Comparison of ENCODE assay signal across 5 cellular contexts in genomic region chr6:27222971-27223370, GRCh38. TPM values are rescaled to one million over a fixed set of nuclear protein-coding genes. Genes with fewer than 3 reads are reported as not detected.
DNase-seq lines count a peak whose midpoint lies in the region; ATAC-seq, FAIRE-seq and TF ChIP-seq lines count a peak whose summit lies in the region.
"Not testable (repeated sequence)": the region's sequence is repeated elsewhere in the genome, so short reads cannot be mapped to it uniquely, and the experiment has no call there.
"Had no signal": no experiment of that assay in that cellular context is flagged by ENCODE, and none has a peak within 500 bp of the region (broad histone marks: within the 10 kb centered on the region; RNA-seq: fewer than 3 reads in every experiment).

No MANE protein-coding gene starts in this region.

- not testable (repeated sequence) for TF ChIP-seq EP300 in K562 (IDR thresholded peaks at IDR 0.05; ENCODE audit: low read length); HepG2 (IDR thresholded peaks at IDR 0.05; ENCODE audit: low read depth in 2 of 2, low read length in 2 of 2); HepG2 (CRISPR knock-in tag; IDR thresholded peaks at IDR 0.05; ENCODE audit: borderline replicate concordance)

- not testable (repeated sequence) for H3K9me1 ChIP-seq in K562 (ENCODE audit: control insufficient read depth, insufficient read depth, low read length)

- not testable (repeated sequence) for H3K9me3 ChIP-seq in K562 (replicated peaks; ENCODE audit: control insufficient read depth, insufficient read depth, low read depth, low read length); HepG2 (ENCODE audit: low read length)

- H3K4me2 ChIP-seq in K562 (ENCODE audit: insufficient read depth, low read length); HepG2 (ENCODE audit: low read depth, low read length): not testable (repeated sequence)

- H3K4me1 ChIP-seq in K562 (replicated peaks in 1 of 2; ENCODE audit: control insufficient read depth in 2 of 2, insufficient read depth in 2 of 2, low read length in 2 of 2): peaks cover 0 to 14% of the 10 kb centered on the region in 2 experiments; a peak in 3 of 5 replicates
- not testable (repeated sequence) for H3K4me1 ChIP-seq in HepG2 (ENCODE audit: insufficient read depth, low read length)

- not testable (repeated sequence) for FAIRE-seq in K562 (lab: Jason Lieb, UNC); HepG2 (lab: Jason Lieb, UNC)
- peak; percentile 18 for FAIRE-seq in endometrium (lab: Jason Lieb, UNC)
- peak; percentile 70 for FAIRE-seq in frontal cortex (lab: Jason Lieb, UNC)

- DNase-seq in K562 (ENCODE audit: extremely low read depth in 1 of 4, low spot score in 3 of 4); frontal cortex (ENCODE audit: low spot score in 2 of 2); HepG2 (ENCODE audit: low spot score): not testable (repeated sequence)

- TF ChIP-seq POLR2A in K562 (conservative IDR thresholded peaks at IDR 0.05); HepG2 (IDR thresholded peaks at IDR 0.05; ENCODE audit: insufficient read depth in 1 of 2, low read depth in 2 of 2, low read length in 2 of 2): not testable (repeated sequence)

- H3K4me3 ChIP-seq in K562; HepG2 (replicated peaks in 1 of 3; ENCODE audit: insufficient read depth in 1 of 3, low read depth in 2 of 3, low read length in 3 of 3): not testable (repeated sequence)

- not testable (repeated sequence) for H3K27me3 ChIP-seq in K562 (ENCODE audit: control insufficient read depth in 2 of 2, insufficient read depth in 2 of 2, low read length in 2 of 2); HepG2 (ENCODE audit: control insufficient read depth in 1 of 2, insufficient read depth in 2 of 2, low read length in 2 of 2)

- H3K36me3 ChIP-seq in K562 (ENCODE audit: control insufficient read depth, insufficient read depth, low read length); HepG2 (replicated peaks in 1 of 2; ENCODE audit: control insufficient read depth in 1 of 2, insufficient read depth in 2 of 2, low read length in 2 of 2): not testable (repeated sequence)

- not testable (repeated sequence) for TF ChIP-seq CTCF in K562 (IDR thresholded peaks at IDR 0.05 in 2 of 3, conservative IDR thresholded peaks at IDR 0.05 in 1 of 3; ENCODE audit: insufficient read depth in 2 of 3, low read depth in 1 of 3, low read length in 3 of 3); HepG2 (CRISPR knock-in tag; IDR thresholded peaks at IDR 0.05)

- not testable (repeated sequence) for H3K79me2 ChIP-seq in K562 (ENCODE audit: control insufficient read depth, insufficient read depth, low read length); HepG2 (ENCODE audit: insufficient read depth, low read length)

- WGBS in K562 (ENCODE audit: insufficient coverage, low coverage, missing lambda C conversion rate): 79% methylated on average over 12 of the region's 15 CpGs
- 73% methylated on average over 15 of the region's 15 CpGs for WGBS in HepG2 (ENCODE audit: low lambda C conversion rate)

- H4K20me1 ChIP-seq in K562 (replicated peaks; ENCODE audit: control insufficient read depth, insufficient read depth, low read length); HepG2 (ENCODE audit: insufficient read depth, low read length): not testable (repeated sequence)

- not testable (repeated sequence) for TF ChIP-seq RAD21 in K562 (CRISPR knock-in tag; conservative IDR thresholded peaks at IDR 0.05 in 1 of 2, IDR thresholded peaks at IDR 0.05 in 1 of 2); HepG2 (CRISPR knock-in tag; IDR thresholded peaks at IDR 0.05)

- intact Hi-C loops in K562 (cut with micrococcal nuclease); HepG2 (cut with micrococcal nuclease; ENCODE audit: unreplicated experiment): not testable (repeated sequence)

- H3K27ac ChIP-seq in K562 (ENCODE audit: extremely low read depth, low read depth, low read length); HepG2 (ENCODE audit: extremely low read length, insufficient read depth, low read length): not testable (repeated sequence)

- ATAC-seq in K562, HepG2: not testable (repeated sequence)

- in situ Hi-C loops in K562 (cut with MboI); HepG2 (cut with HindIII; ENCODE audit: extremely low pct_ligation_motif_present, low pct_unique_long_range_greater_than_20kb): not testable (repeated sequence)

- POLR2A ChIA-PET in K562 (lab: Yijun Ruan, JAX); HepG2 (lab: Yijun Ruan, JAX): not testable (repeated sequence)

- CTCF ChIA-PET in K562 (lab: Yijun Ruan, JAX; ENCODE audit: low intra/inter-chr PET ratio); HepG2 (lab: Yijun Ruan, JAX; ENCODE audit: low intra/inter-chr PET ratio, low total read pairs): not testable (repeated sequence)

- BruUV-seq in K562 (replicated peaks; lab: Mats Ljungman, UMichigan); HepG2 (replicated peaks; lab: Mats Ljungman, UMichigan): not testable (repeated sequence)

- not testable (repeated sequence) for H2AFZ ChIP-seq in K562 (ENCODE audit: low read depth, low read length); HepG2 (ENCODE audit: low read length)

- not testable (repeated sequence) for H3K9ac ChIP-seq in K562 (ENCODE audit: insufficient read depth in 1 of 2, low read depth in 2 of 2, low read length in 2 of 2); HepG2 (ENCODE audit: insufficient read depth, low read depth, low read length)

TF ChIP-seq in HepG2, 621 proteins besides CTCF, POLR2A, EP300 and RAD21:
- TF ChIP-seq CBX2 (IDR thresholded peaks at IDR 0.05; ENCODE audit: low read depth, low read length): 0 out of 2 replicates have a peak, but pooled peaks have one; percentile 74
- TF ChIP-seq CBX2 (CRISPR knock-in tag; IDR thresholded peaks at IDR 0.05; ENCODE audit: low read depth): not testable (repeated sequence)

RNA-seq across cellular contexts. Expression of gene PRSS16, which starts 24.5 kb away (rescaled TPM):
- total RNA-seq in K562 (2011; cell fraction: chromatin; rRNA removed; ENCODE audit: low replicate concordance): 14.9 and 15.6 TPM in 2 replicates
- 14.3 and 15.8 TPM in 2 replicates for total RNA-seq in K562 (2011; cell fraction: nucleolus; rRNA removed)
- 19.4 and 34.7 TPM in 2 replicates for total RNA-seq in K562 (2011; cell fraction: nucleoplasm; rRNA removed)
- total RNA-seq in K562 (2014; rRNA removed) (4.9 and 7.5 TPM in 2 replicates), K562 (2014; rRNA removed; fragmentation: Illumina TruSeq; extraction: Trizol) (2.8 and 4.5 TPM in 2 replicates), K562 (2015; rRNA removed; fragmentation: Illumina TruSeq; extraction: Trizol) (4.6 and 5.7 TPM in 2 replicates), K562 (2021) (12.1 and 12.7 TPM in 2 replicates), frontal cortex (0.41 TPM), HepG2 (2016; rRNA removed; fragmentation: Illumina TruSeq; extraction: Trizol) (not detected in 2 replicates)
- polyA plus RNA-seq in K562 (2011; rRNA removed) (19.3 and 29.6 TPM in 2 replicates), K562 (2014; fragmentation: Illumina TruSeq; extraction: Trizol) (13.1 and 17.4 TPM in 2 replicates), K562 (2014; fragmentation: Nextera tagmentation; extraction: Ambion mirVana) (10 to 100 TPM; 12.0 to 13.5 TPM), K562 (2014; rRNA removed) (21.3 and 21.8 TPM in 2 replicates), HepG2 (2011; rRNA removed) (not detected in 2 replicates)
- 32.3 and 43.3 TPM in 2 replicates for polyA plus RNA-seq in K562 (2011; cell fraction: cytosol; rRNA removed)
- polyA plus RNA-seq in K562 (2011; cell fraction: nucleus; rRNA removed): 50.1 and 60.0 TPM in 2 replicates
- polyA plus RNA-seq in K562 (2012): 15.6 and 44.4 TPM in 2 replicates
- polyA minus RNA-seq in K562 (2011; rRNA and poly(A)+ RNA removed): 9.2 and 12.7 TPM in 2 replicates
- polyA minus RNA-seq in K562 (2011; cell fraction: cytosol; rRNA and poly(A)+ RNA removed): 5.9 and 6.6 TPM in 2 replicates
- 9.0 and 19.1 TPM in 2 replicates for polyA minus RNA-seq in K562 (2011; cell fraction: nucleus; rRNA and poly(A)+ RNA removed)
- not detected in 2 replicates for total RNA-seq in HepG2 (2016; cell fraction: cytosol; rRNA removed; fragmentation: Illumina TruSeq; extraction: Trizol; ENCODE audit: low read depth)
- total RNA-seq in HepG2 (2016; cell fraction: insoluble cytoplasmic fraction; rRNA removed; fragmentation: Illumina TruSeq; extraction: Trizol): not detected in 2 replicates
- total RNA-seq in HepG2 (2016; cell fraction: membrane; rRNA removed; fragmentation: Illumina TruSeq; extraction: Trizol): not detected in 2 replicates
- total RNA-seq in HepG2 (2016; cell fraction: nucleus; rRNA removed; fragmentation: Illumina TruSeq; extraction: Trizol): not detected in 2 replicates
- not detected in 2 replicates for polyA plus RNA-seq in HepG2 (2011; cell fraction: cytosol; rRNA removed)
- polyA plus RNA-seq in HepG2 (2011; cell fraction: nucleus; rRNA removed): not detected in 2 replicates
- polyA plus RNA-seq in HepG2 (2012): not detected in 2 replicates
- polyA plus RNA-seq in HepG2 (2016; cell fraction: cytosol; fragmentation: Illumina TruSeq; extraction: Trizol; ENCODE audit: low read depth): not detected in 2 replicates
- polyA plus RNA-seq in HepG2 (2016; cell fraction: insoluble cytoplasmic fraction; fragmentation: Illumina TruSeq; extraction: Trizol; ENCODE audit: low read depth): not detected in 2 replicates
- not detected in 2 replicates for polyA plus RNA-seq in HepG2 (2016; cell fraction: membrane; fragmentation: Illumina TruSeq; extraction: Trizol; ENCODE audit: low read depth)
- not detected in 2 replicates for polyA plus RNA-seq in HepG2 (2016; cell fraction: nucleus; fragmentation: Illumina TruSeq; extraction: Trizol; ENCODE audit: insufficient read depth, low read depth)
- 0.26 and 1.4 TPM in 2 replicates for polyA minus RNA-seq in HepG2 (2011; rRNA and poly(A)+ RNA removed; ENCODE audit: low replicate concordance)
- not detected in 2 replicates for polyA minus RNA-seq in HepG2 (2011; cell fraction: cytosol; rRNA and poly(A)+ RNA removed)
- polyA minus RNA-seq in HepG2 (2011; cell fraction: nucleus; rRNA and poly(A)+ RNA removed): not detected in 2 replicates
- polyA plus RNA-seq: CD14-positive monocyte had no signal
